ENCODE assay signal across 9 cellular contexts in the genomic region with DNA sequence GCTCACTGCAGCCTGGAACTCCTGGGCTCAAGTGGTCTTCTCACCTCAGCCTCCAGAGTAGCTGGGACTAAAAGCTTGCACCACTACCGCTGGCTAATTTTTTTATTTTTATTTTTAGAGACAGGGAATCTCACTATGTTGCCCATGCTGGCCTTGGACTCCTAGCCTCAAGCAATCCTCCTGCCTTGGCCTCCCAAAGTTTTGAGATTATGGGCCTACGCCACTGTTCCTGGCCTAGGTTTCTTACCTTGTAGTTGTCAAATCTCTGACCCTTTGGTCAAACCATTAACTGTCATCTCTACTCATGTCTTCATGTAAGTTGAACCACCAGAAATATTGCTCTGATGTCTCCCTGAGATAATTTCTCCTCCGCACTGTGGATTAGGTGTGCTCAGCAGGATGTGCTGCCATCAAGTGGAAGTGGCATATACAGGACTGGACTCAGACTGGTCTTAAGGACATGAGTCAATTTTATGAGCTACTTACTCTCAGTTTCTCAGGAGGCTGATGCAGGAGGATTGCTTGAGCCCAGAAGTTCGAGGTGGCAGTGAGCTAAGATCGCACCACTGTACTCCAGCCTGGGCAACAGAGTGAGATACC. TPM values are rescaled to one million over a fixed set of nuclear protein-coding genes. Genes with fewer than 3 reads are reported as not detected.
DNase-seq lines count a peak whose midpoint lies in the region; FAIRE-seq and TF ChIP-seq lines count a peak whose summit lies in the region.
"Had no signal": no experiment of that assay in that cellular context is flagged by ENCODE, and none has a peak within 500 bp of the region (broad histone marks: within the 10 kb centered on the region; RNA-seq: fewer than 3 reads in every experiment).

No MANE protein-coding gene starts in this region.

- H3K36me3 ChIP-seq in right atrium auricular region: no peaks in the 10 kb centered on the region

- H3K9me3 ChIP-seq in right atrium auricular region: no peaks in the 10 kb centered on the region

- no peaks in the 10 kb centered on the region for H3K27me3 ChIP-seq in right atrium auricular region

- peak; percentile 19 for TF ChIP-seq CTCF in fibroblast of mammary gland (conservative IDR thresholded peaks at IDR 0.05; ENCODE audit: control insufficient read depth, insufficient read depth, low read depth, low read length)
- TF ChIP-seq CTCF in right atrium auricular region (IDR thresholded peaks at IDR 0.05): no peak

- H3K4me3 ChIP-seq in fibroblast of mammary gland (ENCODE audit: control insufficient read depth, low read depth, low read length) (no peak overlapping the region), right atrium auricular region (no peak overlapping the region)

- DNase-seq in ACHN: peak; percentile 40
- peak; percentile 34 for DNase-seq in HCEC 1CT
- peak; percentile 27 for DNase-seq in RCC 7860 (ENCODE audit: low spot score)
- DNase-seq in fibroblast of mammary gland (ENCODE audit: low read depth): peak; percentile 30
- DNase-seq in NCI-H2081 (lab: John Stamatoyannopoulos, UW): no peak
- no peak for DNase-seq in glomerular visceral epithelial cell (ENCODE audit: extremely low spot score)
- DNase-seq in right atrium auricular region (ENCODE audit: low spot score): no peak
- DNase-seq in superior temporal gyrus (ENCODE audit: extremely low spot score): no peak

- FAIRE-seq in RCC 7860 (lab: Jason Lieb, UNC): no peak
- FAIRE-seq: endometrium had no signal

- H3K27ac ChIP-seq in right atrium auricular region: no peak overlapping the region

- in situ Hi-C loops in ACHN (cut with HindIII; ENCODE audit: low pct_ligation_motif_present, low pct_unique_long_range_greater_than_20kb, low sequenced_read_pairs): no loop called here

- H3K4me1 ChIP-seq in right atrium auricular region: no peaks in the 10 kb centered on the region

RNA-seq across cellular contexts. Expression of a gene that starts 28.5 kb away (rescaled TPM):
- 10 to 100 TPM; 12.1 to 19.4 TPM for total RNA-seq in right atrium auricular region

RNA-seq across cellular contexts. Expression of a gene that starts 37.7 kb away (rescaled TPM):
- total RNA-seq in right atrium auricular region: under 1 TPM in 1 of 2 donors, not detected in 1; 0.44 TPM

RNA-seq across cellular contexts. Expression of a gene that starts 37.8 kb away (rescaled TPM):
- 10 to 100 TPM; 21.1 to 36.9 TPM for total RNA-seq in right atrium auricular region

Comparison
In these comparisons a context has a peak if more than half of its experiments do, and no peak if none do; other contexts are left out.
1. DNase-seq: peak in ACHN (single experiment), HCEC 1CT (single experiment), RCC 7860 (single experiment) and fibroblast of mammary gland (single experiment); none in NCI-H2081 (0 of 2), glomerular visceral epithelial cell (single experiment), right atrium auricular region (single experiment) and superior temporal gyrus (single experiment).